Comparison of ENCODE assay signal across 1 cellular context in genomic region chr16:29883987-29884386, GRCh38.
TF ChIP-seq lines count a peak whose summit lies in the region.

No MANE protein-coding gene starts in this region.

TF ChIP-seq in H1, 55 proteins besides CTCF, POLR2A, EP300 and RAD21:
- TF ChIP-seq, protein P1, sequence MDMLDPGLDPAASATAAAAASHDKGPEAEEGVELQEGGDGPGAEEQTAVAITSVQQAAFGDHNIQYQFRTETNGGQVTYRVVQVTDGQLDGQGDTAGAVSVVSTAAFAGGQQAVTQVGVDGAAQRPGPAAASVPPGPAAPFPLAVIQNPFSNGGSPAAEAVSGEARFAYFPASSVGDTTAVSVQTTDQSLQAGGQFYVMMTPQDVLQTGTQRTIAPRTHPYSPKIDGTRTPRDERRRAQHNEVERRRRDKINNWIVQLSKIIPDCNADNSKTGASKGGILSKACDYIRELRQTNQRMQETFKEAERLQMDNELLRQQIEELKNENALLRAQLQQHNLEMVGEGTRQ (IDR thresholded peaks at IDR 0.05; ENCODE audit: low read length) = peak; percentile 24; the same call in 1 of the 2 replicates
- no peak for TF ChIP-seq SIX5 (IDR thresholded peaks at IDR 0.05; ENCODE audit: low read depth, low read length)
- no peak for TF ChIP-seq CEBPB (IDR thresholded peaks at IDR 0.05; ENCODE audit: low read depth, low read length)
TF ChIP-seq in H1: peak in this region for 1.
